1 cellular context compared by ENCODE assay signal in the genomic region with DNA sequence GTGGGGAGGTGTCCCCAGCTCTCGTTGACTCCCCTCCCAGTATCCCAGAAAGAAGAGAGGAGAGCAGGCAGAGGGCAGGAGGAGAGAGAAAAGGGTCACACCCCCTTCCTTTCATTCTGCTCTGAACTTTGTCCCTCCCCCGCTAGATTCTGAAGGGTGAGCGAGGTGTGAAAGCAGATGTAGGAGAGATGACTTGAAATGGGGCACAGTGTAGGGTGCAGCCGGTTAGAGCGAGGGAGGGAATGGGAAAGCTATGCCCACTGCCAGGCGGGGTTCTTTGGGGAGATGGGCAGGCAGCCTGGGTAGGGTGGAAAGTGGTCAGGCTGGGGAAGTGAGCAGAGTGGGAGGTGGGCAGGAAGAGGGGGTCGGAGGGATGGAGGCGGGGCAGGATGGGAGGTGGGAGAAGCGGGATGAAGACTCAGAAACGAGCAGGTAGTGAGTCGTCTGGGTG.
TF ChIP-seq lines count a peak whose summit lies in the region.

No MANE protein-coding gene starts in this region.

TF ChIP-seq in GM23338, 12 proteins besides CTCF, POLR2A, EP300 and RAD21:
- TF ChIP-seq POLR2AphosphoS5 (IDR thresholded peaks at IDR 0.05; ENCODE audit: low read depth) (no peak), CREB1 (CRISPR knock-in tag; IDR thresholded peaks at IDR 0.05; ENCODE audit: low read depth) (no peak), EZH2 (IDR thresholded peaks at IDR 0.05; ENCODE audit: low read depth, unreplicated experiment) (no peak), NANOG (IDR thresholded peaks at IDR 0.05; ENCODE audit: borderline replicate concordance) (no peak), EZH2phosphoT487 (IDR thresholded peaks at IDR 0.05; ENCODE audit: unreplicated experiment) (no peak), ZNF331 (CRISPR knock-in tag; IDR thresholded peaks at IDR 0.05; ENCODE audit: low read depth) (no peak)
- TF ChIP-seq, protein P1, sequence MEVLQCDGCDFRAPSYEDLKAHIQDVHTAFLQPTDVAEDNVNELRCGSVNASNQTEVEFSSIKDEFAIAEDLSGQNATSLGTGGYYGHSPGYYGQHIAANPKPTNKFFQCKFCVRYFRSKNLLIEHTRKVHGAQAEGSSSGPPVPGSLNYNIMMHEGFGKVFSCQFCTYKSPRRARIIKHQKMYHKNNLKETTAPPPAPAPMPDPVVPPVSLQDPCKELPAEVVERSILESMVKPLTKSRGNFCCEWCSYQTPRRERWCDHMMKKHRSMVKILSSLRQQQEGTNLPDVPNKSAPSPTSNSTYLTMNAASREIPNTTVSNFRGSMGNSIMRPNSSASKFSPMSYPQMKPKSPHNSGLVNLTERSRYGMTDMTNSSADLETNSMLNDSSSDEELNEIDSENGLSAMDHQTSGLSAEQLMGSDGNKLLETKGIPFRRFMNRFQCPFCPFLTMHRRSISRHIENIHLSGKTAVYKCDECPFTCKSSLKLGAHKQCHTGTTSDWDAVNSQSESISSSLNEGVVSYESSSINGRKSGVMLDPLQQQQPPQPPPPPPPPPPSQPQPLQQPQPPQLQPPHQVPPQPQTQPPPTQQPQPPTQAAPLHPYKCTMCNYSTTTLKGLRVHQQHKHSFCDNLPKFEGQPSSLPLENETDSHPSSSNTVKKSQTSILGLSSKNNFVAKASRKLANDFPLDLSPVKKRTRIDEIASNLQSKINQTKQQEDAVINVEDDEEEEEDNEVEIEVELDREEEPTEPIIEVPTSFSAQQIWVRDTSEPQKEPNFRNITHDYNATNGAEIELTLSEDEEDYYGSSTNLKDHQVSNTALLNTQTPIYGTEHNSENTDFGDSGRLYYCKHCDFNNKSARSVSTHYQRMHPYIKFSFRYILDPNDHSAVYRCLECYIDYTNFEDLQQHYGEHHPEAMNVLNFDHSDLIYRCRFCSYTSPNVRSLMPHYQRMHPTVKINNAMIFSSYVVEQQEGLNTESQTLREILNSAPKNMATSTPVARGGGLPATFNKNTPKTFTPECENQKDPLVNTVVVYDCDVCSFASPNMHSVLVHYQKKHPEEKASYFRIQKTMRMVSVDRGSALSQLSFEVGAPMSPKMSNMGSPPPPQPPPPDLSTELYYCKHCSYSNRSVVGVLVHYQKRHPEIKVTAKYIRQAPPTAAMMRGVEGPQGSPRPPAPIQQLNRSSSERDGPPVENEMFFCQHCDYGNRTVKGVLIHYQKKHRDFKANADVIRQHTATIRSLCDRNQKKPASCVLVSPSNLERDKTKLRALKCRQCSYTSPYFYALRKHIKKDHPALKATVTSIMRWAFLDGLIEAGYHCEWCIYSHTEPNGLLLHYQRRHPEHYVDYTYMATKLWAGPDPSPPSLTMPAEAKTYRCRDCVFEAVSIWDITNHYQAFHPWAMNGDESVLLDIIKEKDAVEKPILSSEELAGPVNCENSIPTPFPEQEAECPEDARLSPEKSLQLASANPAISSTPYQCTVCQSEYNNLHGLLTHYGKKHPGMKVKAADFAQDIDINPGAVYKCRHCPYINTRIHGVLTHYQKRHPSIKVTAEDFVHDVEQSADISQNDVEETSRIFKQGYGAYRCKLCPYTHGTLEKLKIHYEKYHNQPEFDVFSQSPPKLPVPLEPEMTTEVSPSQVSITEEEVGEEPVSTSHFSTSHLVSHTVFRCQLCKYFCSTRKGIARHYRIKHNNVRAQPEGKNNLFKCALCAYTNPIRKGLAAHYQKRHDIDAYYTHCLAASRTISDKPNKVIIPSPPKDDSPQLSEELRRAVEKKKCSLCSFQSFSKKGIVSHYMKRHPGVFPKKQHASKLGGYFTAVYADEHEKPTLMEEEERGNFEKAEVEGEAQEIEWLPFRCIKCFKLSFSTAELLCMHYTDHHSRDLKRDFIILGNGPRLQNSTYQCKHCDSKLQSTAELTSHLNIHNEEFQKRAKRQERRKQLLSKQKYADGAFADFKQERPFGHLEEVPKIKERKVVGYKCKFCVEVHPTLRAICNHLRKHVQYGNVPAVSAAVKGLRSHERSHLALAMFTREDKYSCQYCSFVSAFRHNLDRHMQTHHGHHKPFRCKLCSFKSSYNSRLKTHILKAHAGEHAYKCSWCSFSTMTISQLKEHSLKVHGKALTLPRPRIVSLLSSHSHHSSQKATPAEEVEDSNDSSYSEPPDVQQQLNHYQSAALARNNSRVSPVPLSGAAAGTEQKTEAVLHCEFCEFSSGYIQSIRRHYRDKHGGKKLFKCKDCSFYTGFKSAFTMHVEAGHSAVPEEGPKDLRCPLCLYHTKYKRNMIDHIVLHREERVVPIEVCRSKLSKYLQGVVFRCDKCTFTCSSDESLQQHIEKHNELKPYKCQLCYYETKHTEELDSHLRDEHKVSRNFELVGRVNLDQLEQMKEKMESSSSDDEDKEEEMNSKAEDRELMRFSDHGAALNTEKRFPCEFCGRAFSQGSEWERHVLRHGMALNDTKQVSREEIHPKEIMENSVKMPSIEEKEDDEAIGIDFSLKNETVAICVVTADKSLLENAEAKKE (CRISPR knock-in tag; IDR thresholded peaks at IDR 0.05), result no peak
- TF ChIP-seq, protein P2, sequence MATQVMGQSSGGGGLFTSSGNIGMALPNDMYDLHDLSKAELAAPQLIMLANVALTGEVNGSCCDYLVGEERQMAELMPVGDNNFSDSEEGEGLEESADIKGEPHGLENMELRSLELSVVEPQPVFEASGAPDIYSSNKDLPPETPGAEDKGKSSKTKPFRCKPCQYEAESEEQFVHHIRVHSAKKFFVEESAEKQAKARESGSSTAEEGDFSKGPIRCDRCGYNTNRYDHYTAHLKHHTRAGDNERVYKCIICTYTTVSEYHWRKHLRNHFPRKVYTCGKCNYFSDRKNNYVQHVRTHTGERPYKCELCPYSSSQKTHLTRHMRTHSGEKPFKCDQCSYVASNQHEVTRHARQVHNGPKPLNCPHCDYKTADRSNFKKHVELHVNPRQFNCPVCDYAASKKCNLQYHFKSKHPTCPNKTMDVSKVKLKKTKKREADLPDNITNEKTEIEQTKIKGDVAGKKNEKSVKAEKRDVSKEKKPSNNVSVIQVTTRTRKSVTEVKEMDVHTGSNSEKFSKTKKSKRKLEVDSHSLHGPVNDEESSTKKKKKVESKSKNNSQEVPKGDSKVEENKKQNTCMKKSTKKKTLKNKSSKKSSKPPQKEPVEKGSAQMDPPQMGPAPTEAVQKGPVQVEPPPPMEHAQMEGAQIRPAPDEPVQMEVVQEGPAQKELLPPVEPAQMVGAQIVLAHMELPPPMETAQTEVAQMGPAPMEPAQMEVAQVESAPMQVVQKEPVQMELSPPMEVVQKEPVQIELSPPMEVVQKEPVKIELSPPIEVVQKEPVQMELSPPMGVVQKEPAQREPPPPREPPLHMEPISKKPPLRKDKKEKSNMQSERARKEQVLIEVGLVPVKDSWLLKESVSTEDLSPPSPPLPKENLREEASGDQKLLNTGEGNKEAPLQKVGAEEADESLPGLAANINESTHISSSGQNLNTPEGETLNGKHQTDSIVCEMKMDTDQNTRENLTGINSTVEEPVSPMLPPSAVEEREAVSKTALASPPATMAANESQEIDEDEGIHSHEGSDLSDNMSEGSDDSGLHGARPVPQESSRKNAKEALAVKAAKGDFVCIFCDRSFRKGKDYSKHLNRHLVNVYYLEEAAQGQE (IDR thresholded peaks at IDR 0.05; ENCODE audit: unreplicated experiment), result no peak
